16 cellular contexts compared by ENCODE assay signal in the genomic region with DNA sequence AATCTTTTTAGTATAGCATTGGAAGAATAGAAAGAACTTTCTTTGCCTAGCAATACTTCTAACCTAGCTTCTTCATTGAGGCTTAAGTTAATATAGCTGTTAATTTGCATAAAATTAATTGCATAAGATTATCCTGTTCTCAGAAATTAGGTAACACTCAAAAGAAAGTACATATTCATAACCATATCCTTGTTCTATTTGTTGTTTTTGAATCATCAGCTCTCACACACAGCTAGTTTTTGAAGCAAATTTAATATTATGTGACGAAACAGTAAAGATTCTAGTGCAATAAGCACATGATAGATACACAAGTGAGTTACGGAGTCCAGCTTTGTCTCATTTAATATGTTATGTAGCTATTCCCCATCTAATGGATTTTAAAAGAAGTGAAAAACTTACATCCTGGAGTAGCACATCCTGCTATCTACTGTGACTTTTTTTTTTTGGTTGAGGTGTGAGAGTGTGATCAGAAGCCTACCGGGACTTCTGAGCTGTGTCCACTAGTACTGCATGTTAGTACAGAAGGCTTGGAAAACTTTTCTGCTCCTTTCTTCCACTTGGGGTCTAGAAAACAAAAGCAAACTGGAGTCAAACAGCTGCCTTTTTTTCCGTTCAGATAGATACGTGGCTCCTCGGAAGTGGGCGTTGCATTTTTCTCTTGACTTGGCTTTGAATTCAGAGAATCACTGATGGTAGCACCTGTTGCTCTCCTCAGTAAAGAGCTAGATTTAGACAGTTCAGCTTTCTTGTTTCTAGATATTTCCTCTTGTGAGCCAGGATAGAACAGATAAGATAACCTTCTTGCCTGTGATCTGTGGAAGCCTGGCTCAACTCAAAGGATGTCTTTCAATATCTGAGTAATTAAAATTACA. TPM values are rescaled to one million over a fixed set of nuclear protein-coding genes. Genes with fewer than 3 reads are reported as not detected.
A peak's percentile ranks its signal among the peaks of the same experiment; 100 is the strongest.
DNase-seq lines count a peak whose midpoint lies in the region; ATAC-seq and TF ChIP-seq lines count a peak whose summit lies in the region.
"Had no signal": no experiment of that assay in that cellular context is flagged by ENCODE, and none has a peak within 500 bp of the region (broad histone marks: within the 10 kb centered on the region; RNA-seq: fewer than 3 reads in every experiment).

No MANE protein-coding gene starts in this region.

- no peak for DNase-seq in cardiac muscle cell (ENCODE audit: low read depth in 1 of 2, low spot score in 1 of 2)
- no peak for DNase-seq in left ventricle myocardium inferior
- peak; percentile 27 for DNase-seq in activated CD4-positive, alpha-beta T cell treated with anti-CD3 and anti-CD28 coated beads, Interleukin-2, amount 10 ng/mL, durations not matched to agents 7 days and 5 days
- DNase-seq in activated naive CD8-positive, alpha-beta T cell treated with anti-CD3 and anti-CD28 coated beads for 36 hours, result no peak
- no peak for DNase-seq in stimulated activated effector memory CD8-positive, alpha-beta T cell treated with anti-CD3 and anti-CD28 coated beads, Interleukin-12 subunit alpha, Interleukin-12 subunit beta, amount 100 ng/mL, for 72 hours (ENCODE audit: low spot score in 2 of 2)
- no peak for DNase-seq in NCI-H526 treated with DMSO at 0.1 percent for 48 hours (lab: John Stamatoyannopoulos, UW)
- no peak for DNase-seq in NCI-H2196 (lab: John Stamatoyannopoulos, UW; ENCODE audit: unreplicated experiment)
- DNase-seq: Caco-2, dermis blood vessel endothelial cell, NCI-H82, right cardiac atrium, stomach had no signal

- H3K27me3 Mint-ChIP-seq in activated CD4-positive, alpha-beta T cell treated with anti-CD3 and anti-CD28 coated beads, Interleukin-2, amount 10 ng/mL, durations not matched to agents 7 days and 5 days, result no peaks in the 10 kb centered on the region
- no peaks in the 10 kb centered on the region for H3K27me3 Mint-ChIP-seq in activated naive CD8-positive, alpha-beta T cell treated with anti-CD3 and anti-CD28 coated beads for 36 hours
- H3K27me3 Mint-ChIP-seq: brain had no signal

- POLR2A ChIA-PET in activated CD4-positive, alpha-beta T cell treated with anti-CD3 and anti-CD28 coated beads, Interleukin-2, amount 10 ng/mL, durations not matched to agents 7 days and 5 days (lab: Charles Lee), result interaction anchor here (0.5 kb wide), 1 partner anchor 922 kb away, joined by 3 read pairs; no protein-coding TSS in a partner anchor

- H3K4me3 Mint-ChIP-seq in activated CD4-positive, alpha-beta T cell treated with anti-CD3 and anti-CD28 coated beads, Interleukin-2, amount 10 ng/mL, durations not matched to agents 7 days and 5 days, result peak overlapping the region; percentile 45
- peak overlapping the region; percentile 8 for H3K4me3 Mint-ChIP-seq in activated naive CD8-positive, alpha-beta T cell treated with anti-CD3 and anti-CD28 coated beads for 36 hours
- H3K4me3 Mint-ChIP-seq in stimulated activated effector memory CD8-positive, alpha-beta T cell treated with anti-CD3 and anti-CD28 coated beads, Interleukin-12 subunit alpha, Interleukin-12 subunit beta, amount 100 ng/mL, for 72 hours, result peak overlapping the region; percentile 35

- peaks cover 91% of the 10 kb centered on the region for H3K36me3 ChIP-seq in cardiac muscle cell
- H3K36me3 ChIP-seq in left ventricle myocardium inferior, result peaks cover 96% of the 10 kb centered on the region

- H3K27me3 ChIP-seq in cardiac muscle cell, result no peaks in the 10 kb centered on the region
- H3K27me3 ChIP-seq in left ventricle myocardium inferior (ENCODE audit: low read depth), result no peaks in the 10 kb centered on the region
- H3K27me3 ChIP-seq: stomach had no signal

- H3K36me3 Mint-ChIP-seq in activated CD4-positive, alpha-beta T cell treated with anti-CD3 and anti-CD28 coated beads, Interleukin-2, amount 10 ng/mL, durations not matched to agents 7 days and 5 days (ENCODE audit: low read depth), result peaks cover 78% of the 10 kb centered on the region
- H3K36me3 Mint-ChIP-seq in activated naive CD8-positive, alpha-beta T cell treated with anti-CD3 and anti-CD28 coated beads for 36 hours, result peaks cover 52% of the 10 kb centered on the region
- peaks cover 99% of the 10 kb centered on the region for H3K36me3 Mint-ChIP-seq in stimulated activated effector memory CD8-positive, alpha-beta T cell treated with anti-CD3 and anti-CD28 coated beads, Interleukin-12 subunit alpha, Interleukin-12 subunit beta, amount 100 ng/mL, for 72 hours

- H3K4me1 Mint-ChIP-seq in activated CD4-positive, alpha-beta T cell treated with anti-CD3 and anti-CD28 coated beads, Interleukin-2, amount 10 ng/mL, durations not matched to agents 7 days and 5 days, result peaks cover 45% of the 10 kb centered on the region
- peaks cover 45% of the 10 kb centered on the region for H3K4me1 Mint-ChIP-seq in activated naive CD8-positive, alpha-beta T cell treated with anti-CD3 and anti-CD28 coated beads for 36 hours
- peaks cover 43% of the 10 kb centered on the region for H3K4me1 Mint-ChIP-seq in stimulated activated effector memory CD8-positive, alpha-beta T cell treated with anti-CD3 and anti-CD28 coated beads, Interleukin-12 subunit alpha, Interleukin-12 subunit beta, amount 100 ng/mL, for 72 hours

- H3K9me3 Mint-ChIP-seq in activated CD4-positive, alpha-beta T cell treated with anti-CD3 and anti-CD28 coated beads, Interleukin-2, amount 10 ng/mL, durations not matched to agents 7 days and 5 days, result no peaks in the 10 kb centered on the region
- no peaks in the 10 kb centered on the region for H3K9me3 Mint-ChIP-seq in activated naive CD8-positive, alpha-beta T cell treated with anti-CD3 and anti-CD28 coated beads for 36 hours
- H3K9me3 Mint-ChIP-seq in stimulated activated effector memory CD8-positive, alpha-beta T cell treated with anti-CD3 and anti-CD28 coated beads, Interleukin-12 subunit alpha, Interleukin-12 subunit beta, amount 100 ng/mL, for 72 hours, result no peaks in the 10 kb centered on the region
- H3K9me3 Mint-ChIP-seq: brain had no signal

- H3K4me1 ChIP-seq in cardiac muscle cell (ENCODE audit: low read depth), result peaks cover 3% of the 10 kb centered on the region
- peaks cover 57% of the 10 kb centered on the region for H3K4me1 ChIP-seq in left ventricle myocardium inferior
- H3K4me1 ChIP-seq: Caco-2 had no signal

- TF ChIP-seq CTCF in cardiac muscle cell (IDR thresholded peaks at IDR 0.05; ENCODE audit: low read depth, low read length) (no peak), left ventricle myocardium inferior (IDR thresholded peaks at IDR 0.05; ENCODE audit: borderline replicate concordance) (no peak)

- H3K4me3 ChIP-seq in cardiac muscle cell, result no peak overlapping the region
- no peak overlapping the region for H3K4me3 ChIP-seq in left ventricle myocardium inferior
- H3K4me3 ChIP-seq: GM12878, stomach had no signal

- intact Hi-C loops in left ventricle myocardium inferior (cut with micrococcal nuclease), result no loop called here

- peak overlapping the region; percentile 85 for H3K27ac Mint-ChIP-seq in activated CD4-positive, alpha-beta T cell treated with anti-CD3 and anti-CD28 coated beads, Interleukin-2, amount 10 ng/mL, durations not matched to agents 7 days and 5 days
- peak overlapping the region; percentile 68 for H3K27ac Mint-ChIP-seq in activated naive CD8-positive, alpha-beta T cell treated with anti-CD3 and anti-CD28 coated beads for 36 hours
- H3K27ac Mint-ChIP-seq in stimulated activated effector memory CD8-positive, alpha-beta T cell treated with anti-CD3 and anti-CD28 coated beads, Interleukin-12 subunit alpha, Interleukin-12 subunit beta, amount 100 ng/mL, for 72 hours, result no peak overlapping the region

- H3K27ac ChIP-seq in cardiac muscle cell (peak overlapping the region; percentile 58), left ventricle myocardium inferior (replicated peaks) (no peak overlapping the region)
- H3K27ac ChIP-seq: stomach had no signal

- no peaks in the 10 kb centered on the region for H3K9me3 ChIP-seq in cardiac muscle cell (ENCODE audit: low read depth)
- no peaks in the 10 kb centered on the region for H3K9me3 ChIP-seq in left ventricle myocardium inferior (replicated peaks)
- H3K9me3 ChIP-seq: Caco-2, stomach had no signal

- CTCF ChIA-PET in activated CD4-positive, alpha-beta T cell treated with anti-CD3 and anti-CD28 coated beads, Interleukin-2, amount 10 ng/mL, durations not matched to agents 7 days and 5 days (lab: Charles Lee), result interaction anchor here (0.6 to 2.2 kb wide), 7 partner anchors 9 to 1114 kb away, joined by 3 to 16 read pairs (median 3); a partner anchor contains a TSS

- no peak for ATAC-seq in stimulated activated effector memory CD8-positive, alpha-beta T cell treated with anti-CD3 and anti-CD28 coated beads, Interleukin-12 subunit alpha, Interleukin-12 subunit beta, amount 100 ng/mL, for 72 hours
- no peak for ATAC-seq in GM18858 (IDR thresholded peaks at IDR 0.05; ENCODE audit: unreplicated experiment)
- ATAC-seq: esophagus mucosa, GM12878 had no signal

RNA-seq across cellular contexts. Expression of a gene that starts 27.2 kb away (rescaled TPM):
- total RNA-seq in cardiac muscle cell, result 45.0 and 55.6 TPM in 2 replicates
- polyA plus RNA-seq in cardiac muscle cell, result 40.7 and 47.2 TPM in 2 replicates
- total RNA-seq in left ventricle myocardium inferior, result 36.2 TPM
- 10 to 100 TPM; 86.1 to 86.9 TPM for total RNA-seq in activated CD4-positive, alpha-beta T cell treated with anti-CD3 and anti-CD28 coated beads, Interleukin-2, amount 10 ng/mL, durations not matched to agents 7 days and 5 days
- total RNA-seq in activated naive CD8-positive, alpha-beta T cell treated with anti-CD3 and anti-CD28 coated beads for 36 hours, result 10 to 100 TPM; 55.5 to 57.3 TPM
